ENCODE assay signal across 16 cellular contexts in the genomic region with DNA sequence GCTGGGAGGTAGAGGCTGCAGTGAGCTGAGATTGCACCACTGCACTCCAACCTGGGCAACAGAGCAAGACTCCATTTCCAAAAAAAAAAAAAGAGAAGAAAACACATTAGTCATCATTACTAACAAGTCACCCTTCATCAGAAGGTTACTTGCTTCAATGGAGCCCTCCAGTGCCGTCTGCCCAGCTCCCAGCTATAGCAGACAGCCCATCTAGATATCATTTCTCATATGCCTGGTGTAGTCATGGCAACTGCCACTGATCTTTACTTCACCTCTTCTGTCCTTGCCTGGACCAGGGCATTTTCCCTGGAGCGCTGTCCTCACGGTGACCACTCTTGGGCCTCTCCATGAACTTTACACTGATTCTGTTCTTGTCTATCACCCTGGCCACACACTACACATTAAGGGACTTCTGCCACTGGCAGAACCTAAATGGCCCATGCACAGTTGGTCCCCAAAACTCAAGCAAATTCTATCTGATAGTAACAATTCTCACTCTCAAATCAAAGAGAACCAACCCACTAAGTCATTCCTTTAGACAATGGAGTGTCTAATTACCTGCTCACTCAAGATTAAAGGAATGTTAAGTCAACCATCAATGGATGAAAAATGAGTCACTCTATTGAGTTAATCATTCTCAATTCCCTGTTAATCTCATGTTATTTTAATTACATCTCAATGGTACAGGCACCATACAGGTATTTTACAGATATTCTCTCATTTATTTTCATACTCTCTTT. TPM values are rescaled to one million over a fixed set of nuclear protein-coding genes. Genes with fewer than 3 reads are reported as not detected.
"Had no signal": no experiment of that assay in that cellular context is flagged by ENCODE, and none has a peak within 500 bp of the region (broad histone marks: within the 10 kb centered on the region; RNA-seq: fewer than 3 reads in every experiment).

No MANE protein-coding gene starts in this region.

- H3K36me3 ChIP-seq: brain microvascular endothelial cell, esophagus squamous epithelium, left lung, ovary, thyroid gland had no signal

- DNase-seq: activated CD4-positive, alpha-beta T cell treated with anti-CD3 and anti-CD28 coated beads, Interleukin-2, amount 50 U/mL, for 4 hours; activated effector memory CD4-positive, alpha-beta T cell treated with anti-CD3 and anti-CD28 coated beads, Interleukin-2, amount 50 U/mL, for 16 hours; activated naive CD8-positive, alpha-beta T cell treated with anti-CD3 and anti-CD28 coated beads for 36 hours; activated T-cell treated with anti-CD3 and anti-CD28 coated beads, Interleukin-2, amount 50 U/mL, for 4 hours; brain microvascular endothelial cell; esophagus squamous epithelium; foreskin fibroblast; left lung; nephron progenitor cell; ovary; retina; thyroid gland had no signal

- H3K4me1 ChIP-seq: esophagus squamous epithelium, left lung, thyroid gland had no signal

- H3K27me3 ChIP-seq: ovary, thyroid gland had no signal

- H3K27ac ChIP-seq: brain microvascular endothelial cell, esophagus squamous epithelium, left lung, ovary, thyroid gland had no signal

- H3K9me3 ChIP-seq: esophagus squamous epithelium, left lung, ovary, thyroid gland had no signal

- ATAC-seq: activated CD4-positive, CD25-positive, alpha-beta regulatory T cell treated with anti-CD3 and anti-CD28 coated beads, Interleukin-2, amount 50 U/mL, for 24 hours; activated T-cell treated with anti-CD3 and anti-CD28 coated beads, Interleukin-2, amount 50 U/mL, for 4 hours; left lung had no signal

- H3K4me3 ChIP-seq: dorsolateral prefrontal cortex, esophagus squamous epithelium, left lung, ovary, thyroid gland had no signal

- FAIRE-seq: urothelium cell line had no signal

RNA-seq across cellular contexts. Expression of a gene that starts 12.9 kb away (rescaled TPM):
- total RNA-seq: activated naive CD8-positive, alpha-beta T cell treated with anti-CD3 and anti-CD28 coated beads for 36 hours; esophagus squamous epithelium; thyroid gland had no signal

RNA-seq across cellular contexts. Expression of a gene that starts 16.6 kb away (rescaled TPM):
- total RNA-seq: activated naive CD8-positive, alpha-beta T cell treated with anti-CD3 and anti-CD28 coated beads for 36 hours; activated T-cell treated with anti-CD3 and anti-CD28 coated beads, Interleukin-2, amount 50 U/mL, for 4 hours; T-helper 2 cell treated with Interferon-gamma antibody and Interleukin-4, amounts not matched to agents 100 ng/mL and 5 ng/mL, for 36 hours; thyroid gland had no signal
